19 cellular contexts compared by ENCODE assay signal in genomic region chr10:123635745-123636144, GRCh38. TPM values are rescaled to one million over a fixed set of nuclear protein-coding genes. Genes with fewer than 3 reads are reported as not detected.
"Had no signal": no experiment of that assay in that cellular context is flagged by ENCODE, and none has a peak within 500 bp of the region (broad histone marks: within the 10 kb centered on the region; RNA-seq: fewer than 3 reads in every experiment).

No MANE protein-coding gene starts in this region.

- H3K36me3 ChIP-seq: gastrocnemius medialis, heart left ventricle, ovary, sigmoid colon had no signal

- H3K36me3 Mint-ChIP-seq: activated naive CD4-positive, alpha-beta T cell treated with anti-CD3 and anti-CD28 coated beads, Interleukin-2, amount 50 U/mL, for 72 hours; naive thymus-derived CD4-positive, alpha-beta T cell had no signal

- H3K27ac Mint-ChIP-seq: activated B cell treated with CpG ODN at 0.5 μM for 24 hours; activated CD4-positive, alpha-beta T cell treated with anti-CD3 and anti-CD28 coated beads, Interleukin-2, amount 10 ng/mL, durations not matched to agents 24 days and 14 days; activated CD8-positive, alpha-beta T cell treated with anti-CD3 and anti-CD28 coated beads, Interleukin-2, amount 10 ng/mL, durations not matched to agents 7 days and 5 days; activated naive CD4-positive, alpha-beta T cell treated with anti-CD3 and anti-CD28 coated beads, Interleukin-2, amount 50 U/mL, for 72 hours; naive thymus-derived CD4-positive, alpha-beta T cell had no signal

- DNase-seq: activated B cell treated with CpG ODN at 0.5 μM for 24 hours; activated CD4-positive, alpha-beta T cell treated with anti-CD3 and anti-CD28 coated beads, Interleukin-2, amount 10 ng/mL, durations not matched to agents 24 days and 14 days; activated CD8-positive, alpha-beta memory T cell treated with anti-CD3 and anti-CD28 coated beads, Interleukin-2, amount 50 U/mL, for 4 hours; activated CD8-positive, alpha-beta T cell treated with anti-CD3 and anti-CD28 coated beads, Interleukin-2, amount 10 ng/mL, durations not matched to agents 7 days and 5 days; activated effector memory CD4-positive, alpha-beta T cell treated with anti-CD3 and anti-CD28 coated beads, Interleukin-2, amount 50 U/mL, for 16 hours; activated T-cell treated with anti-CD3 and anti-CD28 coated beads, Interleukin-2, amount 50 U/mL, for 48 hours; effector CD8-positive, alpha-beta T cell; gastrocnemius medialis; heart left ventricle; naive thymus-derived CD4-positive, alpha-beta T cell; ovary; sigmoid colon; stimulated activated CD4-positive, alpha-beta T cell treated with anti-CD3 and anti-CD28 coated beads, Interleukin-1b, Interleukin-23, amount 100 ng/mL, for 48 hours; T-helper 2 cell had no signal

- H3K27me3 ChIP-seq: gastrocnemius medialis, ovary, sigmoid colon had no signal

- H3K4me1 ChIP-seq: gastrocnemius medialis, heart left ventricle had no signal

- H3K9me3 Mint-ChIP-seq: activated B cell treated with CpG ODN at 0.5 μM for 24 hours; activated CD4-positive, alpha-beta T cell treated with anti-CD3 and anti-CD28 coated beads, Interleukin-2, amount 10 ng/mL, durations not matched to agents 24 days and 14 days; central memory CD8-positive, alpha-beta T cell had no signal

- H3K27ac ChIP-seq: gastrocnemius medialis, heart left ventricle, ovary, sigmoid colon had no signal

- ATAC-seq: activated CD8-positive, alpha-beta T cell treated with anti-CD3 and anti-CD28 coated beads, Interleukin-2, amount 10 ng/mL, durations not matched to agents 7 days and 5 days; activated naive CD4-positive, alpha-beta T cell treated with anti-CD3 and anti-CD28 coated beads, Interleukin-2, amount 50 U/mL, for 72 hours; gastrocnemius medialis; heart left ventricle; naive thymus-derived CD4-positive, alpha-beta T cell had no signal

- H3K4me3 Mint-ChIP-seq: activated B cell treated with CpG ODN at 0.5 μM for 24 hours; activated CD4-positive, alpha-beta T cell treated with anti-CD3 and anti-CD28 coated beads, Interleukin-2, amount 10 ng/mL, durations not matched to agents 24 days and 14 days; activated CD8-positive, alpha-beta T cell treated with anti-CD3 and anti-CD28 coated beads, Interleukin-2, amount 10 ng/mL, durations not matched to agents 7 days and 5 days; central memory CD8-positive, alpha-beta T cell; naive thymus-derived CD4-positive, alpha-beta T cell had no signal

- H3K4me1 Mint-ChIP-seq: activated B cell treated with CpG ODN at 0.5 μM for 24 hours; activated CD4-positive, alpha-beta T cell treated with anti-CD3 and anti-CD28 coated beads, Interleukin-2, amount 10 ng/mL, durations not matched to agents 24 days and 14 days; central memory CD8-positive, alpha-beta T cell; naive thymus-derived CD4-positive, alpha-beta T cell had no signal

- H3K27me3 Mint-ChIP-seq: activated CD4-positive, alpha-beta T cell treated with anti-CD3 and anti-CD28 coated beads, Interleukin-2, amount 10 ng/mL, durations not matched to agents 24 days and 14 days had no signal

- H3K4me3 ChIP-seq: gastrocnemius medialis, heart left ventricle, ovary, sigmoid colon had no signal

- H3K9me3 ChIP-seq: gastrocnemius medialis, ovary, sigmoid colon had no signal

RNA-seq across cellular contexts. Expression of gene GPR26, which starts 30.4 kb away (rescaled TPM):
- total RNA-seq: activated B cell treated with CpG ODN at 0.5 μM for 24 hours; activated CD4-positive, alpha-beta T cell treated with anti-CD3 and anti-CD28 coated beads, Interleukin-2, amount 10 ng/mL, durations not matched to agents 24 days and 14 days; activated CD8-positive, alpha-beta T cell treated with anti-CD3 and anti-CD28 coated beads, Interleukin-2, amount 10 ng/mL, durations not matched to agents 7 days and 5 days; activated naive CD4-positive, alpha-beta T cell treated with anti-CD3 and anti-CD28 coated beads, Interleukin-2, amount 50 U/mL, for 72 hours; gastrocnemius medialis; heart left ventricle; lung microvascular endothelial cell; naive thymus-derived CD4-positive, alpha-beta T cell; ovary; pulmonary artery endothelial cell; sigmoid colon; urinary bladder had no signal
- polyA plus RNA-seq: heart left ventricle; naive thymus-derived CD4-positive, alpha-beta T cell; ovary; sigmoid colon; urinary bladder had no signal
